Comparison of ENCODE assay signal across 9 cellular contexts in the genomic region with DNA sequence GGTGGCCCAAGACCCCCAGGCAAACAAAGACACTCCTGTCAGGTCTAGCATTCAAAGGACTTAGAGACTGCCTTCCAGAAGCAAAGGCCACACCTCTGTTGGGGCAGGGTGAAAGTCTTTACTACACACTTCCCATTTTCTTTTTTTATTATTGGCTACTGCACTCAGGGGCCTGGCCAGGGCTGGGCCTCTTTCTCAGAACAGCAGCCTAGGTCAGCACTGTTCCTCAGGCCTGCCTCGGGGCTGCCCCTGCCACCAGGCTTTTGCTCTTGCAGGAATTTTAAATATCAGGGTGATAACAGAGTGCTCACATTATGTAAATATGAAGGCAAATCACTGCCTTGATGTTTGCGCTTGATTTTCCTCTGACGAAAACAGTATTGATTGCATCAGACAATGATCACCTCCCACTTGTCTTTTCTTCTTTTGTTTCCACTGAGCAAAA. TPM values are rescaled to one million over a fixed set of nuclear protein-coding genes. Genes with fewer than 3 reads are reported as not detected.
A peak's percentile ranks its signal among the peaks of the same experiment; 100 is the strongest.
DNase-seq lines count a peak whose midpoint lies in the region; ATAC-seq and TF ChIP-seq lines count a peak whose summit lies in the region.
"Had no signal": no experiment of that assay in that cellular context is flagged by ENCODE, and none has a peak within 500 bp of the region (broad histone marks: within the 10 kb centered on the region; RNA-seq: fewer than 3 reads in every experiment).

No MANE protein-coding gene starts in this region.

- peaks cover 28% of the 10 kb centered on the region for H3K27me3 Mint-ChIP-seq in activated naive CD4-positive, alpha-beta T cell treated with anti-CD3 and anti-CD28 coated beads, Interleukin-2, amount 10 ng/mL, durations not matched to agents 7 days and 5 days
- H3K27me3 Mint-ChIP-seq in activated naive CD8-positive, alpha-beta T cell = peaks cover 14% of the 10 kb centered on the region
- H3K27me3 Mint-ChIP-seq in type B pancreatic cell (no peaks in the 10 kb centered on the region), T-cell (peaks cover 1 to 13% of the 10 kb centered on the region in 2 donors)

- DNase-seq in activated naive CD4-positive, alpha-beta T cell treated with anti-CD3 and anti-CD28 coated beads, Interleukin-2, amount 10 ng/mL, durations not matched to agents 7 days and 5 days = no peak
- DNase-seq in activated naive CD4-positive, alpha-beta T cell treated with Interleukin-2 at 50 U/mL for 16 hours = no peak
- no peak for DNase-seq in type B pancreatic cell (ENCODE audit: extremely low spot score, unreplicated experiment)
- DNase-seq in COLO668 (lab: John Stamatoyannopoulos, UW; ENCODE audit: unreplicated experiment) = no peak
- DNase-seq in T-cell = no peak
- DNase-seq in NCI-H2196 (lab: John Stamatoyannopoulos, UW; ENCODE audit: unreplicated experiment) = no peak
- DNase-seq: CD4-positive, CD25-positive, alpha-beta regulatory T cell had no signal

- no peak overlapping the region for H3K4me3 Mint-ChIP-seq in activated naive CD4-positive, alpha-beta T cell treated with anti-CD3 and anti-CD28 coated beads, Interleukin-2, amount 10 ng/mL, durations not matched to agents 7 days and 5 days
- H3K4me3 Mint-ChIP-seq in activated naive CD8-positive, alpha-beta T cell = no peak overlapping the region
- H3K4me3 Mint-ChIP-seq in type B pancreatic cell (peak overlapping the region; percentile 46), T-cell (no peak overlapping the region)
- H3K4me3 Mint-ChIP-seq: CD4-positive, CD25-positive, alpha-beta regulatory T cell had no signal

- CTCF ChIA-PET in activated naive CD4-positive, alpha-beta T cell treated with anti-CD3 and anti-CD28 coated beads, Interleukin-2, amount 10 ng/mL, durations not matched to agents 7 days and 5 days (lab: Charles Lee) = interaction anchor here (1.5 kb wide), 1 partner anchor 20 kb away, joined by 3 read pairs; no protein-coding TSS in a partner anchor
- CTCF ChIA-PET in T-cell (lab: Charles Lee) = no interaction called here

- ATAC-seq in HG03159 (IDR thresholded peaks at IDR 0.05; ENCODE audit: unreplicated experiment) (peak; percentile 91), T-cell (replicated peaks in 1 of 4) (no peak)

- H3K27ac Mint-ChIP-seq in activated naive CD4-positive, alpha-beta T cell treated with anti-CD3 and anti-CD28 coated beads, Interleukin-2, amount 10 ng/mL, durations not matched to agents 7 days and 5 days = peak overlapping the region; percentile 39
- peak overlapping the region; percentile 64 for H3K27ac Mint-ChIP-seq in activated naive CD8-positive, alpha-beta T cell
- H3K27ac Mint-ChIP-seq in type B pancreatic cell (peak overlapping the region; percentile 75), T-cell (no peak overlapping the region)
- H3K27ac Mint-ChIP-seq: CD4-positive, CD25-positive, alpha-beta regulatory T cell had no signal

- TF ChIP-seq CTCF in type B pancreatic cell (conservative IDR thresholded peaks at IDR 0.05) = no peak

- H3K36me3 Mint-ChIP-seq in activated naive CD4-positive, alpha-beta T cell treated with anti-CD3 and anti-CD28 coated beads, Interleukin-2, amount 10 ng/mL, durations not matched to agents 7 days and 5 days = no peaks in the 10 kb centered on the region
- H3K36me3 Mint-ChIP-seq in activated naive CD8-positive, alpha-beta T cell = peaks cover 2% of the 10 kb centered on the region
- peaks cover 13% of the 10 kb centered on the region for H3K36me3 Mint-ChIP-seq in type B pancreatic cell
- no peaks in the 10 kb centered on the region for H3K36me3 Mint-ChIP-seq in T-cell
- H3K36me3 Mint-ChIP-seq: CD4-positive, CD25-positive, alpha-beta regulatory T cell had no signal

- POLR2A ChIA-PET in T-cell (lab: Charles Lee) = no interaction called here

- H3K9me3 Mint-ChIP-seq in activated naive CD4-positive, alpha-beta T cell treated with anti-CD3 and anti-CD28 coated beads, Interleukin-2, amount 10 ng/mL, durations not matched to agents 7 days and 5 days = no peaks in the 10 kb centered on the region
- H3K9me3 Mint-ChIP-seq in activated naive CD8-positive, alpha-beta T cell (ENCODE audit: low read depth) = no peaks in the 10 kb centered on the region
- H3K9me3 Mint-ChIP-seq in type B pancreatic cell (peaks cover 5% of the 10 kb centered on the region), T-cell (no peaks in the 10 kb centered on the region)
- H3K9me3 Mint-ChIP-seq: CD4-positive, CD25-positive, alpha-beta regulatory T cell had no signal

- peaks cover 16% of the 10 kb centered on the region for H3K4me1 Mint-ChIP-seq in activated naive CD4-positive, alpha-beta T cell treated with anti-CD3 and anti-CD28 coated beads, Interleukin-2, amount 10 ng/mL, durations not matched to agents 7 days and 5 days
- H3K4me1 Mint-ChIP-seq in activated naive CD8-positive, alpha-beta T cell (ENCODE audit: low read depth) = peaks cover 15% of the 10 kb centered on the region
- H3K4me1 Mint-ChIP-seq in type B pancreatic cell (ENCODE audit: unreplicated experiment) (peaks cover 18% of the 10 kb centered on the region), T-cell (peaks cover 0 to 2% (median 0%) of the 10 kb centered on the region in 3 donors)

RNA-seq across cellular contexts. Expression of a gene that starts 18.5 kb away (rescaled TPM):
- total RNA-seq in type B pancreatic cell (ENCODE audit: low replicate concordance) (51.0 and 72.9 TPM in 2 replicates), T-cell (under 1 TPM; 0.35 to 0.85 (median 0.65) TPM)

Comparison
In these comparisons a context has a peak if more than half of its experiments do, and no peak if none do; other contexts are left out.
1. H3K27ac Mint-ChIP-seq: peak in activated naive CD4-positive, alpha-beta T cell treated with anti-CD3 and anti-CD28 coated beads, Interleukin-2, amount 10 ng/mL, durations not matched to agents 7 days and 5 days (single experiment), activated naive CD8-positive, alpha-beta T cell (single experiment) and type B pancreatic cell (single experiment); none in T-cell (0 of 2).
2. RNA of a gene that starts 18.5 kb away (total RNA-seq): 51.0 to 72.9 TPM in type B pancreatic cell; 0.35 to 0.85 TPM in T-cell; every median in the first group is over 10 times any median in the second.